ENCODE assay signal across 21 cellular contexts in genomic region chr3:126395846-126396513, GRCh38. TPM values are rescaled to one million over a fixed set of nuclear protein-coding genes. Genes with fewer than 3 reads are reported as not detected.
DNase-seq lines count a peak whose midpoint lies in the region; ATAC-seq, FAIRE-seq and TF ChIP-seq lines count a peak whose summit lies in the region.
"Had no signal": no experiment of that assay in that cellular context is flagged by ENCODE, and none has a peak within 500 bp of the region (broad histone marks: within the 10 kb centered on the region; RNA-seq: fewer than 3 reads in every experiment).

No MANE protein-coding gene starts in this region.

- no peaks in the 10 kb centered on the region for H3K79me2 ChIP-seq in H1 (ENCODE audit: control insufficient read depth in 1 of 2, insufficient read depth in 2 of 2, low read length in 2 of 2)

- H2BK12ac ChIP-seq in H1 (ENCODE audit: low read depth, low read length) (no peak overlapping the region), neuronal stem cell (ENCODE audit: low read length) (peak overlapping the region; percentile 53)

- DNase-seq in Right ventricle myocardium inferior (ENCODE audit: missing footprints) = peak; percentile 53
- DNase-seq in left cardiac atrium = no peak
- DNase-seq in H1 (ENCODE audit: low read depth in 1 of 2, low spot score in 2 of 2) = no peak
- no peak for DNase-seq in neuronal stem cell (ENCODE audit: low spot score)
- DNase-seq in spleen = peak; percentile 51
- DNase-seq in left lobe of liver (ENCODE audit: low spot score) = no peak
- DNase-seq in NCI-H345 treated with DMSO at 0.1 percent for 48 hours (lab: John Stamatoyannopoulos, UW; ENCODE audit: unreplicated experiment) = no peak
- DNase-seq in NCI-H187 treated with DMSO at 0.1 percent for 48 hours (lab: John Stamatoyannopoulos, UW) = no peak
- DNase-seq: BE2C; C1 segment of cervical spinal cord; CD4-positive, CD25-positive, alpha-beta regulatory T cell; CD8-positive, alpha-beta memory T cell; COR-L47; DMS 273 treated with DMSO at 0.1 percent for 48 hours; DMS53; DND-41; EL; GOT3 had no signal

- H3K9me3 ChIP-seq in H1 (ENCODE audit: insufficient read depth in 2 of 2, low read depth in 1 of 2, low read length in 1 of 2) = no peaks in the 10 kb centered on the region
- no peaks in the 10 kb centered on the region for H3K9me3 ChIP-seq in neuronal stem cell (replicated peaks in 1 of 2; ENCODE audit: control insufficient read depth in 2 of 2, insufficient read depth in 1 of 2, low read depth in 1 of 2, low read length in 2 of 2)
- peaks cover 0 to 21% (median 9%) of the 10 kb centered on the region in 8 donors for H3K9me3 ChIP-seq in spleen
- H3K9me3 ChIP-seq: BE2C had no signal

- no peak overlapping the region; a peak in 1 of 4 replicates for H3K4me2 ChIP-seq in H1 (ENCODE audit: insufficient read depth in 1 of 2, low read depth in 2 of 2, low read length in 2 of 2)
- no peak overlapping the region for H3K4me2 ChIP-seq in neuronal stem cell (ENCODE audit: insufficient read depth, low read length, poor library complexity, severe bottlenecking)

- no peak overlapping the region for H2BK5ac ChIP-seq in H1 (ENCODE audit: low read depth, low read length)
- H2BK5ac ChIP-seq in neuronal stem cell (ENCODE audit: low read length) = no peak overlapping the region

- H3K4me3 ChIP-seq in H1 (ENCODE audit: extremely low read depth in 1 of 4, insufficient read depth in 2 of 4, low read depth in 3 of 4, low read length in 4 of 4) = no peak overlapping the region
- no peak overlapping the region for H3K4me3 ChIP-seq in neuronal stem cell (ENCODE audit: low read length in 2 of 2)
- H3K4me3 ChIP-seq in spleen = no peak overlapping the region
- H3K4me3 ChIP-seq: GM12878 had no signal

- H3K36me3 ChIP-seq in H1 (ENCODE audit: control insufficient read depth in 2 of 4, insufficient read depth in 4 of 4, low read length in 3 of 4) = no peaks in the 10 kb centered on the region
- no peaks in the 10 kb centered on the region for H3K36me3 ChIP-seq in neuronal stem cell (replicated peaks in 1 of 2; ENCODE audit: control insufficient read depth in 2 of 2, insufficient read depth in 2 of 2, low read length in 2 of 2)
- no peaks in the 10 kb centered on the region for H3K36me3 ChIP-seq in spleen
- H3K36me3 ChIP-seq: BE2C had no signal

- H3K27ac ChIP-seq in H1 (ENCODE audit: low read depth, low read length) (no peak overlapping the region), neuronal stem cell (replicated peaks; ENCODE audit: low read length) (no peak overlapping the region), spleen (no peak overlapping the region)

- H2BK20ac ChIP-seq in H1 (ENCODE audit: low read length) = no peak overlapping the region

- H3K79me1 ChIP-seq in H1 (ENCODE audit: low read depth, low read length) (no peaks in the 10 kb centered on the region), neuronal stem cell (ENCODE audit: low read depth, low read length) (no peaks in the 10 kb centered on the region)

- TF ChIP-seq POLR2A in H1 (IDR thresholded peaks at IDR 0.05; ENCODE audit: control extremely low read depth in 1 of 2, low read depth in 2 of 2, low read length in 2 of 2) (no peak), spleen (IDR thresholded peaks at IDR 0.05) (no peak)

- H2AK5ac ChIP-seq in H1 (ENCODE audit: low read depth, low read length) = peak overlapping the region; percentile 69; the same call in 1 of the 2 replicates
- peak overlapping the region; percentile 74 for H2AK5ac ChIP-seq in neuronal stem cell (ENCODE audit: low read depth, low read length)

- intact Hi-C loops in Right ventricle myocardium inferior (cut with DNase I) (no loop called here), left cardiac atrium (cut with DNase I) (loop anchor here in 1 of 2 donors (10.0 kb wide), 1 partner anchor 261 kb away; no protein-coding TSS in a partner anchor), spleen (cut with DNase I; ENCODE audit: low total_unique reads) (no loop called here)

- CTCF ChIA-PET in H1 (lab: Charles Lee; ENCODE audit: partially characterized antibody) = interaction anchor here (0.6 to 3.1 kb wide), 12 partner anchors 8 to 319 kb away, joined by 3 to 11 read pairs (median 3); no protein-coding TSS in a partner anchor

- WGBS in H1 (ENCODE audit: extremely low coverage in 1 of 2, insufficient coverage in 1 of 2, insufficient read length in 1 of 2, insufficient replicate concordance in 2 of 2, low coverage in 1 of 2, low lambda C conversion rate in 2 of 2, missing lambda C conversion rate in 1 of 2), 2 experiments = 96% methylated on average over 6 of the region's 6 CpGs; no CpG with 5 or more reads in 1 of the 2 experiments
- no CpG with 5 or more reads among the region's 6 CpGs for WGBS in neuronal stem cell (ENCODE audit: extremely low coverage in 2 of 2, insufficient read length in 2 of 2, insufficient replicate concordance in 1 of 2), 2 donors
- 92 to 96% (median 93%) methylated on average over 3 to 6 of the region's 6 CpGs for WGBS in spleen, 5 donors

- H3K23ac ChIP-seq in H1 (ENCODE audit: insufficient read length) (no peak overlapping the region), neuronal stem cell (ENCODE audit: low read depth, low read length, poor library complexity) (no peak overlapping the region)

- H3K18ac ChIP-seq in H1 (ENCODE audit: extremely low read depth, low read length) (no peak overlapping the region; the same call in 1 of the 2 replicates), neuronal stem cell (ENCODE audit: low read length) (peak overlapping the region; percentile 40)

- no peak for FAIRE-seq in H1 (lab: Jason Lieb, UNC)
- FAIRE-seq: GM12878 had no signal

- H2AFZ ChIP-seq in H1 (ENCODE audit: low read length) (no peak overlapping the region), neuronal stem cell (ENCODE audit: low read length) (no peak overlapping the region)

- H3K27me3 ChIP-seq in H1 (replicated peaks in 1 of 4; ENCODE audit: control insufficient read depth in 3 of 4, extremely low read depth in 1 of 4, insufficient read depth in 3 of 4, low read length in 3 of 4) (peaks cover 9 to 31% (median 29%) of the 10 kb centered on the region in 4 experiments), neuronal stem cell (ENCODE audit: control insufficient read depth in 3 of 3, insufficient read depth in 3 of 3, low read depth in 1 of 3, low read length in 3 of 3) (peaks cover 0 to 53% (median 4%) of the 10 kb centered on the region in 3 experiments), spleen (replicated peaks in 1 of 7) (peaks cover 0 to 53% (median 11%) of the 10 kb centered on the region in 7 donors)
- H3K27me3 ChIP-seq: BE2C had no signal

- peaks cover 3% of the 10 kb centered on the region; the same call in 1 of the 2 replicates for H3K23me2 ChIP-seq in H1 (ENCODE audit: low read depth, low read length)

- POLR2A ChIA-PET in H1 (lab: Charles Lee; ENCODE audit: partially characterized antibody) = interaction anchor here (2.3 kb wide), 1 partner anchor 9 kb away, joined by 7 read pairs; no protein-coding TSS in a partner anchor

- no peak for TF ChIP-seq RAD21 in H1 (IDR thresholded peaks at IDR 0.05 in 1 of 2, conservative IDR thresholded peaks at IDR 0.05 in 1 of 2; ENCODE audit: low read depth in 2 of 2, low read length in 2 of 2)

- no peak overlapping the region for H2BK15ac ChIP-seq in H1 (ENCODE audit: low read length)
- H2BK15ac ChIP-seq in neuronal stem cell (ENCODE audit: low read length) = peak overlapping the region; percentile 88

- H3K4me1 ChIP-seq in H1 (replicated peaks in 1 of 4; ENCODE audit: control insufficient read depth in 3 of 4, insufficient read depth in 4 of 4, low read length in 3 of 4) (peaks cover 0 to 6% (median 1%) of the 10 kb centered on the region in 4 experiments; a peak in 3 of 7 replicates), neuronal stem cell (ENCODE audit: control insufficient read depth in 2 of 2, insufficient read depth in 1 of 2, low read depth in 1 of 2, low read length in 2 of 2) (peaks cover 8 to 16% of the 10 kb centered on the region in 2 donors), spleen (peaks cover 0 to 6% (median 0%) of the 10 kb centered on the region in 6 donors)
- H3K4me1 ChIP-seq: BE2C had no signal

- TF ChIP-seq CTCF in H1 (IDR thresholded peaks at IDR 0.05; ENCODE audit: control extremely low read depth in 1 of 3, insufficient read depth in 1 of 3, low read depth in 1 of 3, low read length in 3 of 3) = no peak
- TF ChIP-seq CTCF in spleen (IDR thresholded peaks at IDR 0.05 in 8 of 11, conservative IDR thresholded peaks at IDR 0.05 in 3 of 11) = no peak

- H4K20me1 ChIP-seq in H1 (replicated peaks in 1 of 2; ENCODE audit: control insufficient read depth in 1 of 2, insufficient read depth in 2 of 2, low read length in 2 of 2) = no peaks in the 10 kb centered on the region

- H3K4ac ChIP-seq in H1 (replicated peaks; ENCODE audit: insufficient read length, low read depth, low read length) (no peak overlapping the region), neuronal stem cell (ENCODE audit: low read length) (no peak overlapping the region)

- no peak for TF ChIP-seq EP300 in H1 (IDR thresholded peaks at IDR 0.05; ENCODE audit: borderline replicate concordance in 1 of 2, low read depth in 2 of 2, low read length in 2 of 2)

- H2BK120ac ChIP-seq in H1 (replicated peaks; ENCODE audit: low read depth, low read length) (no peak overlapping the region), neuronal stem cell (ENCODE audit: low read depth, low read length) (no peak overlapping the region)

- H4K91ac ChIP-seq in H1 (replicated peaks; ENCODE audit: insufficient read length, low read length) (no peak overlapping the region), neuronal stem cell (ENCODE audit: low read depth, low read length, poor library complexity) (no peak overlapping the region)

- H4K8ac ChIP-seq in H1 (ENCODE audit: extremely low read depth, insufficient read depth, low read length) = no peak overlapping the region
- no peak overlapping the region for H4K8ac ChIP-seq in neuronal stem cell (ENCODE audit: low read depth, low read length)

- ATAC-seq in Right ventricle myocardium inferior = no peak
- ATAC-seq in left cardiac atrium = no peak
- no peak for ATAC-seq in left lobe of liver
- ATAC-seq: GM12878 had no signal

- H3K14ac ChIP-seq in H1 (ENCODE audit: insufficient read length) = no peak overlapping the region
- no peak overlapping the region for H3K14ac ChIP-seq in neuronal stem cell (ENCODE audit: low read length)

- no peak overlapping the region for H3K9ac ChIP-seq in H1 (replicated peaks in 1 of 4; ENCODE audit: extremely low read depth in 1 of 4, low read depth in 3 of 4, low read length in 3 of 4)
- peak overlapping the region; percentile 24 for H3K9ac ChIP-seq in neuronal stem cell (ENCODE audit: low read depth, low read length, poor library complexity)

- no peak overlapping the region for H4K5ac ChIP-seq in H1 (ENCODE audit: insufficient read length, low read depth, low read length)

- no peak overlapping the region for H3K56ac ChIP-seq in H1 (replicated peaks; ENCODE audit: insufficient read length, low read depth, low read length)

RNA-seq across cellular contexts. Expression of gene CFAP100, which starts 1.3 kb away (rescaled TPM):
- total RNA-seq in Right ventricle myocardium inferior (not detected), left cardiac atrium (not detected), spleen (not detected), left lobe of liver (not detected)
- not detected in 2 replicates for total RNA-seq in H1 (2021; fragmentation: NEBNext Ultra II Directional; extraction: Animal tissue kit (Norgen Biotek cat#: 25700))
- polyA plus RNA-seq in H1 (2011; rRNA removed) (0.09 and 0.17 TPM in 2 replicates), spleen (not detected)
- polyA plus RNA-seq in H1 (2011; cell fraction: cytosol; rRNA removed) = 0.12 TPM
- 0.68 TPM for polyA plus RNA-seq in H1 (2011; cell fraction: nucleus; rRNA removed)
- not detected in 4 replicates for polyA plus RNA-seq in H1 (2012, experiment 1 of 2)
- not detected for polyA plus RNA-seq in H1 (2012, experiment 2 of 2)
- polyA plus RNA-seq in H1 (2013, experiment 1 of 2) = 0.22 TPM
- 0.37 TPM for polyA plus RNA-seq in H1 (2013, experiment 2 of 2)
- 0.69 TPM in 1 of 2 replicates, not detected in the other for polyA minus RNA-seq in H1 (2011; rRNA and poly(A)+ RNA removed)
- polyA minus RNA-seq in H1 (2011; cell fraction: cytosol; rRNA and poly(A)+ RNA removed) = not detected
- not detected for polyA minus RNA-seq in H1 (2011; cell fraction: nucleus; rRNA and poly(A)+ RNA removed)
- 3.9 TPM for polyA plus RNA-seq in neuronal stem cell (2013, experiment 1 of 2)
- 2.8 TPM for polyA plus RNA-seq in neuronal stem cell (2013, experiment 2 of 2)
- total RNA-seq: A172; CD4-positive, CD25-positive, alpha-beta regulatory T cell; CD8-positive, alpha-beta memory T cell; G401; GM12878 had no signal
- polyA plus RNA-seq: CD4-positive, CD25-positive, alpha-beta regulatory T cell; CD8-positive, alpha-beta memory T cell had no signal

RNA-seq across cellular contexts. Expression of gene KLF15, which starts 38.8 kb away (rescaled TPM):
- 33.0 TPM for total RNA-seq in Right ventricle myocardium inferior
- 10 to 100 TPM; 23.8 to 32.4 TPM for total RNA-seq in left cardiac atrium
- 17.4 and 19.5 TPM in 2 replicates for total RNA-seq in H1 (2021; fragmentation: NEBNext Ultra II Directional; extraction: Animal tissue kit (Norgen Biotek cat#: 25700))
- polyA plus RNA-seq in H1 (2011; rRNA removed) = 15.7 and 27.1 TPM in 2 replicates
- 18.4 TPM for polyA plus RNA-seq in H1 (2011; cell fraction: cytosol; rRNA removed)
- 25.2 TPM for polyA plus RNA-seq in H1 (2011; cell fraction: nucleus; rRNA removed)
- 9.7 to 11.7 TPM (median 11.4 TPM) in 4 replicates for polyA plus RNA-seq in H1 (2012, experiment 1 of 2)
- 12.0 TPM for polyA plus RNA-seq in H1 (2012, experiment 2 of 2)
- polyA plus RNA-seq in H1 (2013, experiment 1 of 2) = 7.1 TPM
- 6.9 TPM for polyA plus RNA-seq in H1 (2013, experiment 2 of 2)
- polyA minus RNA-seq in H1 (2011; rRNA and poly(A)+ RNA removed) = 5.5 and 8.5 TPM in 2 replicates
- 10.0 TPM for polyA minus RNA-seq in H1 (2011; cell fraction: cytosol; rRNA and poly(A)+ RNA removed)
- 19.5 TPM for polyA minus RNA-seq in H1 (2011; cell fraction: nucleus; rRNA and poly(A)+ RNA removed)
- 6.0 TPM for polyA plus RNA-seq in neuronal stem cell (2013, experiment 1 of 2)
- polyA plus RNA-seq in neuronal stem cell (2013, experiment 2 of 2) = 5.6 TPM
- total RNA-seq in spleen = 1 to 10 TPM in 6 of 7 donors, under 1 TPM in 1; 0.57 to 9.5 (median 4.8) TPM
- 1 to 10 TPM in 2 of 3 donors, under 1 TPM in 1; 0.63 to 3.1 (median 2.4) TPM for polyA plus RNA-seq in spleen
- total RNA-seq in left lobe of liver = 105 TPM
- total RNA-seq: CD4-positive, CD25-positive, alpha-beta regulatory T cell had no signal
- polyA plus RNA-seq: CD4-positive, CD25-positive, alpha-beta regulatory T cell; CD8-positive, alpha-beta memory T cell; GM12878 had no signal

Comparison
In these comparisons a context has a peak if more than half of its experiments do, and no peak if none do; other contexts are left out.
1. DNase-seq: peak in Right ventricle myocardium inferior (single experiment) and spleen (single experiment); none in left cardiac atrium (single experiment), H1 (0 of 2), neuronal stem cell (single experiment), left lobe of liver (single experiment), NCI-H345 treated with DMSO at 0.1 percent for 48 hours (single experiment) and NCI-H187 treated with DMSO at 0.1 percent for 48 hours (single experiment).